Comparison of ENCODE assay signal across 1 cellular context in the genomic region with DNA sequence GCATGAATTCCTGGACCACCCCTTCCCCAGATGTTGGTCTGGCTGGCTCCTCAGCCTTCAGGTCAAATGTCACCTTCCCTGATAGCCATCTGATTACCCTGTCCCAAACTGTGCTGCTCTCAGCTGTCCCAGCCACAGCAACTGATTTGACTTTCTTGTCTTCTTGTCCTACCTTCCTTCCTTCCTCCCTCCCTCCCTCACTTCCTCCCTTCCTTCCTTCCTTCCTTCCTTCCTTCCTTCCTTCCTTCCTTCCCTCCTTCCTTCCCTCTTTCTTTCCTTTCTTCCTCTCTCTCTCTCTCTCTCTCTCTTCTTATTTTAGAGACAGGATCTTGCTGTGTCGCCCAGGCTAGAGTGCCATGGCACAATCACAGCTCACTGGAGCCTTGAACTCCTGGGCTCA.
TF ChIP-seq lines count a peak whose summit lies in the region.

No MANE protein-coding gene starts in this region.

TF ChIP-seq in HEK293, 187 proteins besides CTCF, POLR2A, EP300 and RAD21 (continued from another document):
- no peak for TF ChIP-seq ZNF585B (tag by site-specific recombination; IDR thresholded peaks at IDR 0.05)
- no peak for TF ChIP-seq ZNF544 (tag by site-specific recombination; IDR thresholded peaks at IDR 0.05)
- peak; percentile 92 for TF ChIP-seq ZNF366 (tag by site-specific recombination; conservative IDR thresholded peaks at IDR 0.05)
- TF ChIP-seq ZNF146 (tag by site-specific recombination; IDR thresholded peaks at IDR 0.05): no peak
- no peak; the same call in 1 of the 2 replicates for TF ChIP-seq SCRT2 (tag by site-specific recombination; IDR thresholded peaks at IDR 0.05)
- no peak for TF ChIP-seq ZIC2 (tag by site-specific recombination; IDR thresholded peaks at IDR 0.05)
- TF ChIP-seq, protein P1, sequence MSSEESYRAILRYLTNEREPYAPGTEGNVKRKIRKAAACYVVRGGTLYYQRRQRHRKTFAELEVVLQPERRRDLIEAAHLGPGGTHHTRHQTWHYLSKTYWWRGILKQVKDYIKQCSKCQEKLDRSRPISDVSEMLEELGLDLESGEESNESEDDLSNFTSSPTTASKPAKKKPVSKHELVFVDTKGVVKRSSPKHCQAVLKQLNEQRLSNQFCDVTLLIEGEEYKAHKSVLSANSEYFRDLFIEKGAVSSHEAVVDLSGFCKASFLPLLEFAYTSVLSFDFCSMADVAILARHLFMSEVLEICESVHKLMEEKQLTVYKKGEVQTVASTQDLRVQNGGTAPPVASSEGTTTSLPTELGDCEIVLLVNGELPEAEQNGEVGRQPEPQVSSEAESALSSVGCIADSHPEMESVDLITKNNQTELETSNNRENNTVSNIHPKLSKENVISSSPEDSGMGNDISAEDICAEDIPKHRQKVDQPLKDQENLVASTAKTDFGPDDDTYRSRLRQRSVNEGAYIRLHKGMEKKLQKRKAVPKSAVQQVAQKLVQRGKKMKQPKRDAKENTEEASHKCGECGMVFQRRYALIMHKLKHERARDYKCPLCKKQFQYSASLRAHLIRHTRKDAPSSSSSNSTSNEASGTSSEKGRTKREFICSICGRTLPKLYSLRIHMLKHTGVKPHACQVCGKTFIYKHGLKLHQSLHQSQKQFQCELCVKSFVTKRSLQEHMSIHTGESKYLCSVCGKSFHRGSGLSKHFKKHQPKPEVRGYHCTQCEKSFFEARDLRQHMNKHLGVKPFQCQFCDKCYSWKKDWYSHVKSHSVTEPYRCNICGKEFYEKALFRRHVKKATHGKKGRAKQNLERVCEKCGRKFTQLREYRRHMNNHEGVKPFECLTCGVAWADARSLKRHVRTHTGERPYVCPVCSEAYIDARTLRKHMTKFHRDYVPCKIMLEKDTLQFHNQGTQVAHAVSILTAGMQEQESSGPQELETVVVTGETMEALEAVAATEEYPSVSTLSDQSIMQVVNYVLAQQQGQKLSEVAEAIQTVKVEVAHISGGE (tag by site-specific recombination; conservative IDR thresholded peaks at IDR 0.05; ENCODE audit: low read depth): no peak
- TF ChIP-seq, protein P2, sequence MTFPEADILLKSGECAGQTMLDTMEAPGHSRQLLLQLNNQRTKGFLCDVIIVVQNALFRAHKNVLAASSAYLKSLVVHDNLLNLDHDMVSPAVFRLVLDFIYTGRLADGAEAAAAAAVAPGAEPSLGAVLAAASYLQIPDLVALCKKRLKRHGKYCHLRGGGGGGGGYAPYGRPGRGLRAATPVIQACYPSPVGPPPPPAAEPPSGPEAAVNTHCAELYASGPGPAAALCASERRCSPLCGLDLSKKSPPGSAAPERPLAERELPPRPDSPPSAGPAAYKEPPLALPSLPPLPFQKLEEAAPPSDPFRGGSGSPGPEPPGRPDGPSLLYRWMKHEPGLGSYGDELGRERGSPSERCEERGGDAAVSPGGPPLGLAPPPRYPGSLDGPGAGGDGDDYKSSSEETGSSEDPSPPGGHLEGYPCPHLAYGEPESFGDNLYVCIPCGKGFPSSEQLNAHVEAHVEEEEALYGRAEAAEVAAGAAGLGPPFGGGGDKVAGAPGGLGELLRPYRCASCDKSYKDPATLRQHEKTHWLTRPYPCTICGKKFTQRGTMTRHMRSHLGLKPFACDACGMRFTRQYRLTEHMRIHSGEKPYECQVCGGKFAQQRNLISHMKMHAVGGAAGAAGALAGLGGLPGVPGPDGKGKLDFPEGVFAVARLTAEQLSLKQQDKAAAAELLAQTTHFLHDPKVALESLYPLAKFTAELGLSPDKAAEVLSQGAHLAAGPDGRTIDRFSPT (tag by site-specific recombination; IDR thresholded peaks at IDR 0.05): no peak
TF ChIP-seq in HEK293: peak in this region for 2.
